In the genomic region with DNA sequence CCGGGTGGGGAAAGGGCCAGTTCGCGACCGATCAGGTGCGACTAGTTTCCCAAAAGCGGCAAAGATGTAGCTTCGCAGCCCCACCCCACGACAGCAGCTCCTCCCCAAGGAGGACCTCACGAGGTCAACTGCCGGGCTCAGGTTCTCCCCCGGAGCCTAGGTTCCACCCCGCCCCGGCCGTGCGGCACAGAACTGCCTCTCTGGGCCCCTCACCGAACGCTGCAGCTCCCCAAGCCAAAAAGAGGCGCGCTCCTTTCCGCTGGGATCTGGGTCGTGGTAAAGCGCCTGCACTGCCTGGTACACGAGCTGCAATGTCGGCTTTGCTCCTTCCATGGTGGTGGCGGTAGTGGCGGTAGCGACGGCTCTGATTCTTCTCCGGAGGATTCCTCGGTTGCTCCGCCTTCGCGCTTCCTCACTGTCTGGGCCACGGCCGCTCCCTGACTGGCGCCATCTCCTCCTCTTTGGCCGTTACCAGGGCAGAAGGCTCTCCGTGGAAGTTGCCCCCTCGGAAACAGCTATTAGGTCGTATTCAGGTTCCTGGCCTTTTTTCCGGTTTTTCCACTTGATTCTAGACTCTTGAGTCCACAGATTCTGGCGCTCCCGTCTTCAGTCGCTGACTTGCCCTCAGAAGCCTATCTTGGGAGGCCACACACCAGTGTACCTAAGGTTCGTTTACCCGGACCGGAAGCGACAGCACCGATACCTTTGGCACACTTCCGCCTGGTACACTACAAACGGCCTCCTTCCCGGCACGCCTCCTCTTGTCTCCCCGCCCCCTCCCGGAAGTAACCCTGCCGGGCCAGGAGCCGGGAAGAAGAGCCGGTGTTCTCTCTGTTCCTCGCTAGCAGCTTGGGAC, we compare ENCODE assay signal across 8 cellular contexts. TPM values are rescaled to one million over a fixed set of nuclear protein-coding genes. Genes with fewer than 3 reads are reported as not detected.
DNase-seq lines count a peak whose midpoint lies in the region; ATAC-seq and TF ChIP-seq lines count a peak whose summit lies in the region.

TSS of gene TNPO3 (minus strand) at position 674 of the 856 bp plus-strand sequence. CDS start at position 333, 341 bp downstream.

- H3K9me3 ChIP-seq in RWPE2 (ENCODE audit: severe bottlenecking), result no peaks in the 10 kb centered on the region

- peak within 1 kb of the TSS; percentile 99 to 100 (median 99) for H3K27ac Mint-ChIP-seq in nephron
- peak within 1 kb of the TSS; percentile 99 for H3K27ac Mint-ChIP-seq in stimulated activated naive CD8-positive, alpha-beta T cell treated with anti-CD3 and anti-CD28 coated beads, Interleukin-15, Interleukin-2, amounts not matched to agents 100 ng/mL and 50 ng/mL, for 24 hours

- peak within 1 kb of the TSS; percentile 84 for H3K27ac ChIP-seq in RWPE2 (ENCODE audit: poor library complexity, severe bottlenecking)

- DNase-seq in EL (peak; percentile 92), GOT3 (lab: John Stamatoyannopoulos, UW) (peak; percentile 66), LoVo (ENCODE audit: low spot score) (peak; percentile 99), RWPE2 (ENCODE audit: low spot score) (peak; percentile 93), fibroblast of the aortic adventitia (ENCODE audit: low read depth) (peak; percentile 92)
- DNase-seq in activated T-helper 9 cell treated with anti-CD3 and anti-CD28 coated beads, Interleukin-2, amount 50 U/mL, for 16 hours (ENCODE audit: low read depth), result peak; percentile 83

- H3K9me3 Mint-ChIP-seq in nephron, result no peaks in the 10 kb centered on the region
- no peaks in the 10 kb centered on the region for H3K9me3 Mint-ChIP-seq in stimulated activated naive CD8-positive, alpha-beta T cell treated with anti-CD3 and anti-CD28 coated beads, Interleukin-15, Interleukin-2, amounts not matched to agents 100 ng/mL and 50 ng/mL, for 24 hours

- peaks cover 13% of the 10 kb centered on the region for H3K36me3 ChIP-seq in RWPE2 (ENCODE audit: low read depth)

- peaks cover 18% of the 10 kb centered on the region for H3K4me1 Mint-ChIP-seq in nephron
- H3K4me1 Mint-ChIP-seq in stimulated activated naive CD8-positive, alpha-beta T cell treated with anti-CD3 and anti-CD28 coated beads, Interleukin-15, Interleukin-2, amounts not matched to agents 100 ng/mL and 50 ng/mL, for 24 hours (ENCODE audit: low read depth), result peaks cover 43% of the 10 kb centered on the region

- H3K4me3 Mint-ChIP-seq in nephron, result peak within 1 kb of the TSS; percentile 94 to 99 (median 96)
- peak within 1 kb of the TSS; percentile 100 for H3K4me3 Mint-ChIP-seq in stimulated activated naive CD8-positive, alpha-beta T cell treated with anti-CD3 and anti-CD28 coated beads, Interleukin-15, Interleukin-2, amounts not matched to agents 100 ng/mL and 50 ng/mL, for 24 hours

- no peaks in the 10 kb centered on the region for H3K27me3 ChIP-seq in RWPE2 (ENCODE audit: insufficient read depth, poor library complexity, severe bottlenecking)

- ATAC-seq in RWPE2 (ENCODE audit: low read depth), result peak; percentile 87

- TF ChIP-seq CTCF in RWPE2 (IDR thresholded peaks at IDR 0.05; ENCODE audit: poor library complexity, severe bottlenecking) (no peak), fibroblast of the aortic adventitia (IDR thresholded peaks at IDR 0.05; ENCODE audit: insufficient read depth, low read length) (peak; percentile 6), nephron (IDR thresholded peaks at IDR 0.05; ENCODE audit: unreplicated experiment in 3 of 3) (peak in 1 of 3 experiments; percentile 14)

- peaks cover 5% of the 10 kb centered on the region for H3K27me3 Mint-ChIP-seq in nephron (ENCODE audit: low read depth)
- peaks cover 4% of the 10 kb centered on the region for H3K27me3 Mint-ChIP-seq in stimulated activated naive CD8-positive, alpha-beta T cell treated with anti-CD3 and anti-CD28 coated beads, Interleukin-15, Interleukin-2, amounts not matched to agents 100 ng/mL and 50 ng/mL, for 24 hours

- H3K36me3 Mint-ChIP-seq in nephron (ENCODE audit: low read depth), result peaks cover 6% of the 10 kb centered on the region
- H3K36me3 Mint-ChIP-seq in stimulated activated naive CD8-positive, alpha-beta T cell treated with anti-CD3 and anti-CD28 coated beads, Interleukin-15, Interleukin-2, amounts not matched to agents 100 ng/mL and 50 ng/mL, for 24 hours (ENCODE audit: low read depth), result peaks cover 19% of the 10 kb centered on the region

- H3K4me3 ChIP-seq in RWPE2 (ENCODE audit: severe bottlenecking) (peak within 1 kb of the TSS; percentile 79), fibroblast of the aortic adventitia (ENCODE audit: low read depth, low read length) (peak within 1 kb of the TSS; percentile 83)

- H3K4me1 ChIP-seq in RWPE2 (ENCODE audit: insufficient read depth, poor library complexity, severe bottlenecking), result peaks cover 9% of the 10 kb centered on the region

RNA-seq across cellular contexts. Expression of gene TNPO3, which starts in this region (rescaled TPM):
- 56.7 and 63.3 TPM in 2 replicates for total RNA-seq in fibroblast of the aortic adventitia (ENCODE audit: low replicate concordance)

Comparison
In these comparisons a context has a peak if more than half of its experiments do, and no peak if none do; other contexts are left out.
1. Peak in every context shown above with its lines: DNase-seq, ATAC-seq, H3K4me3 ChIP-seq and H3K27ac ChIP-seq.